17 cellular contexts compared by ENCODE assay signal in the genomic region with DNA sequence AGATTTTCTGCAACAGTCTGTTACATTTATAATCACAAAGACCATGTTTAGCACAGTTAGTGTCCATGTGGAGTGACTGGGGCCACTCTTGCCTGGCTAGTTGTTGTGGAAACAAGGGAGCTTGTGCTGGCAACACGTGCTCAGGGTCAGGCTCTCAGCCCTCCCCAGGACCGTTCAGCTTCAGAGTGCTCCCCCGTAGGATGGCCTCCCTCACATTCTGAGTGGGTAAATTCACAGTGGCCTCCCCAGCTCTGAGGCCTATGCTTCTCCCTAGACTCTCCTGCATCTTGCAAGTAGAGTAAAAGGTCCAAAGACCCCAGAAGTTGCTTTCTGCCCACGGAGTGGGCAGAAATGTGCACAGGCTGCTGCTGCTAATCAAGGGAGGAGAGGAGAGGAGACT.
DNase-seq lines count a peak whose midpoint lies in the region; ATAC-seq and TF ChIP-seq lines count a peak whose summit lies in the region.
"Had no signal": no experiment of that assay in that cellular context is flagged by ENCODE, and none has a peak within 500 bp of the region (broad histone marks: within the 10 kb centered on the region; RNA-seq: fewer than 3 reads in every experiment).

No MANE protein-coding gene starts in this region.

- ATAC-seq in Right ventricle myocardium inferior (no peak), heart right ventricle (no peak)

- H3K36me3 Mint-ChIP-seq in neural crest cell (ENCODE audit: low read depth): no peaks in the 10 kb centered on the region

- H3K4me1 Mint-ChIP-seq in neural crest cell: peaks cover 10% of the 10 kb centered on the region
- H3K4me1 Mint-ChIP-seq: B cell had no signal

- no peaks in the 10 kb centered on the region for H3K27me3 Mint-ChIP-seq in neural crest cell (ENCODE audit: low read depth)

- peaks cover 0 to 15% (median 8%) of the 10 kb centered on the region in 9 donors for H3K4me1 ChIP-seq in heart right ventricle
- H3K4me1 ChIP-seq in smooth muscle cell (ENCODE audit: low read depth): no peaks in the 10 kb centered on the region

- 89 to 90% methylated on average over 4 of the region's 4 CpGs for WGBS in heart right ventricle, 2 donors
- WGBS in smooth muscle cell (ENCODE audit: low lambda C conversion rate): 90% methylated on average over 4 of the region's 4 CpGs

- H3K9me3 ChIP-seq in heart right ventricle: peaks cover 0 to 5% (median 0%) of the 10 kb centered on the region in 11 donors
- no peaks in the 10 kb centered on the region for H3K9me3 ChIP-seq in smooth muscle cell (replicated peaks; ENCODE audit: low read depth)

- DNase-seq in Right ventricle myocardium inferior (ENCODE audit: missing footprints): peak; percentile 57
- DNase-seq in heart right ventricle: no peak
- DNase-seq in coronary artery (ENCODE audit: low spot score): peak; percentile 41
- DNase-seq in neural crest cell (ENCODE audit: low read depth, low spot score): no peak
- DNase-seq in ureter (ENCODE audit: low spot score): peak; percentile 29
- DNase-seq in smooth muscle cell (lab: John Stamatoyannopoulos, UW; ENCODE audit: unreplicated experiment): no peak
- no peak for DNase-seq in KBM-7
- DNase-seq: Calu3; CD4-positive, alpha-beta T cell; DND-41; GDM1; GM23248; HFFc6; NCI-H1105 treated with DMSO at 0.1 percent for 48 hours; NCI-H187 had no signal

- TF ChIP-seq CTCF in heart right ventricle (IDR thresholded peaks at IDR 0.05) (no peak), coronary artery (IDR thresholded peaks at IDR 0.05) (no peak), neural crest cell (conservative IDR thresholded peaks at IDR 0.05) (no peak), smooth muscle cell (IDR thresholded peaks at IDR 0.05; ENCODE audit: borderline replicate concordance, insufficient read depth, poor library complexity, severe bottlenecking) (no peak)

- in situ Hi-C loops in KBM-7 (cut with MboI; ENCODE audit: low pct_unique_long_range_greater_than_20kb, low sequenced_read_pairs): no loop called here

- H3F3A ChIP-seq in smooth muscle cell (ENCODE audit: low read depth): no peaks in the 10 kb centered on the region

- no peaks in the 10 kb centered on the region for H3K9me3 Mint-ChIP-seq in neural crest cell
- H3K9me3 Mint-ChIP-seq: CD4-positive, alpha-beta T cell; HFFc6 had no signal

- H3K27ac ChIP-seq in heart right ventricle: no peak overlapping the region
- H3K27ac ChIP-seq in coronary artery: no peak overlapping the region
- no peak overlapping the region for H3K27ac ChIP-seq in smooth muscle cell (ENCODE audit: low read depth)
- H3K27ac ChIP-seq: GM23248, RWPE1 had no signal

- H3K4me3 ChIP-seq in heart right ventricle (no peak overlapping the region), coronary artery (no peak overlapping the region), smooth muscle cell (no peak overlapping the region)
- H3K4me3 ChIP-seq: GM23248 had no signal

- no peak overlapping the region for H3K9ac ChIP-seq in smooth muscle cell (ENCODE audit: low read depth)
- H3K9ac ChIP-seq: GM23248 had no signal

- no peaks in the 10 kb centered on the region for H3K79me2 ChIP-seq in smooth muscle cell (ENCODE audit: low read depth)

- no peaks in the 10 kb centered on the region for H4K20me1 ChIP-seq in smooth muscle cell (ENCODE audit: low read depth)

- H2AFZ ChIP-seq in smooth muscle cell (ENCODE audit: low read depth): no peak overlapping the region
- H2AFZ ChIP-seq: GM23248 had no signal

- H3K36me3 ChIP-seq in heart right ventricle: peaks cover 0 to 8% (median 0%) of the 10 kb centered on the region in 9 donors
- no peaks in the 10 kb centered on the region for H3K36me3 ChIP-seq in smooth muscle cell (ENCODE audit: low read depth)

- intact Hi-C loops in Right ventricle myocardium inferior (cut with DNase I): no loop called here
- intact Hi-C loops in heart right ventricle (cut with DNase I): no loop called here

- no peak overlapping the region for H3K4me3 Mint-ChIP-seq in neural crest cell
- H3K4me3 Mint-ChIP-seq: B cell; CD4-positive, alpha-beta T cell; HFFc6 had no signal

- peak overlapping the region; percentile 58 for H3K27ac Mint-ChIP-seq in neural crest cell (ENCODE audit: unreplicated experiment)
- H3K27ac Mint-ChIP-seq: B cell; CD4-positive, alpha-beta T cell; HFFc6 had no signal

- H3K4me2 ChIP-seq in smooth muscle cell: no peak overlapping the region

- no peaks in the 10 kb centered on the region for H3K27me3 ChIP-seq in heart right ventricle
- no peaks in the 10 kb centered on the region for H3K27me3 ChIP-seq in smooth muscle cell (ENCODE audit: low read depth)

Comparison
In these comparisons a context has a peak if more than half of its experiments do, and no peak if none do; other contexts are left out.
1. DNase-seq: peak in Right ventricle myocardium inferior (single experiment), coronary artery (single experiment) and ureter (single experiment); none in heart right ventricle (0 of 2), neural crest cell (single experiment), smooth muscle cell (single experiment) and KBM-7 (single experiment).